1 cellular context compared by ENCODE assay signal in the genomic region with DNA sequence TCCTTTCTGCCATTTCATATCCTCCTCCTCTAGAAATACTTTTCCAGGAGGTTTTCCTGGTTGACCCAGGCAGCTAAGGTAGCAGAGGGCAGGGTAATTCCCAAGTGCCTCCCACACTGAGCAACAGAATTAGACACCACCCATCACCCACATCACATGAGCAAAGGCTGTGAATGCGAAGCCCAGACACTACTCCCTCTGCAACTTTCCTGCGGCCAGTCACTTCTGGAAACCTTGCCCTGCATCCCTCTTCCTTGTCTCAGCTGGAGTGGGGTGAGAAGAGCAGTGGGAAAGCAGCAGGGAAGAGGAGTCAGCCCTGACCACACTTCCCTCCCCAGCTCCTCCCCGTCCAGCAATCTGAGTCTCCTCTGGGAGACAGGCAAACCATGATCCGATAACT.
TF ChIP-seq lines count a peak whose summit lies in the region.

No MANE protein-coding gene starts in this region.

TF ChIP-seq in HEK293, 187 proteins besides CTCF, POLR2A, EP300 and RAD21:
- no peak for TF ChIP-seq ZNF645 (tag by site-specific recombination; IDR thresholded peaks at IDR 0.05)
- TF ChIP-seq ZFHX2 (tag by site-specific recombination; conservative IDR thresholded peaks at IDR 0.05), result 0 out of 2 replicates have a peak, but pooled peaks have one; percentile 13
- TF ChIP-seq ZNF23 (tag by site-specific recombination; IDR thresholded peaks at IDR 0.05; ENCODE audit: borderline replicate concordance), result no peak
- no peak for TF ChIP-seq ZNF549 (tag by site-specific recombination; IDR thresholded peaks at IDR 0.05)
- TF ChIP-seq ZNF404 (tag by site-specific recombination; IDR thresholded peaks at IDR 0.05), result no peak
- TF ChIP-seq EGR2 (tag by site-specific recombination; IDR thresholded peaks at IDR 0.05; ENCODE audit: low read depth), result peak; percentile 36; the same call in 1 of the 2 replicates
- TF ChIP-seq REPIN1 (tag by site-specific recombination; IDR thresholded peaks at IDR 0.05; ENCODE audit: low read depth), result no peak
